10 cellular contexts compared by ENCODE assay signal in genomic region chr5:175883506-175883905, GRCh38. TPM values are rescaled to one million over a fixed set of nuclear protein-coding genes. Genes with fewer than 3 reads are reported as not detected.
"Had no signal": no experiment of that assay in that cellular context is flagged by ENCODE, and none has a peak within 500 bp of the region (broad histone marks: within the 10 kb centered on the region; RNA-seq: fewer than 3 reads in every experiment).

No MANE protein-coding gene starts in this region.

- H3K9me3 ChIP-seq: HAP-1 had no signal

- FAIRE-seq: H54, HTR-8/SVneo had no signal

- H3K27ac ChIP-seq: GM23248 had no signal

- ATAC-seq: HCT116 had no signal

- H3K4me3 ChIP-seq: GM23248, HAP-1 had no signal

- H3K4me1 ChIP-seq: HAP-1 had no signal

- H3K36me3 ChIP-seq: HAP-1 had no signal

- DNase-seq: GM23248, GOT3, HFFc6, KBM-7 had no signal

- H3K9ac ChIP-seq: GM23248 had no signal

- H2AFZ ChIP-seq: GM23248 had no signal

RNA-seq across cellular contexts. Expression of gene CPLX2, which starts 12.1 kb away (rescaled TPM):
- total RNA-seq: GM23248, HFFc6, HT-29 had no signal
- polyA plus RNA-seq: GM23248, IgD-negative memory B cell had no signal
